In genomic region chr6:17599885-17600526, GRCh38 we compare ENCODE assay signal across 8 cellular contexts. TPM values are rescaled to one million over a fixed set of nuclear protein-coding genes. Genes with fewer than 3 reads are reported as not detected.
DNase-seq lines count a peak whose midpoint lies in the region; ATAC-seq and TF ChIP-seq lines count a peak whose summit lies in the region.

A gene with protein sequence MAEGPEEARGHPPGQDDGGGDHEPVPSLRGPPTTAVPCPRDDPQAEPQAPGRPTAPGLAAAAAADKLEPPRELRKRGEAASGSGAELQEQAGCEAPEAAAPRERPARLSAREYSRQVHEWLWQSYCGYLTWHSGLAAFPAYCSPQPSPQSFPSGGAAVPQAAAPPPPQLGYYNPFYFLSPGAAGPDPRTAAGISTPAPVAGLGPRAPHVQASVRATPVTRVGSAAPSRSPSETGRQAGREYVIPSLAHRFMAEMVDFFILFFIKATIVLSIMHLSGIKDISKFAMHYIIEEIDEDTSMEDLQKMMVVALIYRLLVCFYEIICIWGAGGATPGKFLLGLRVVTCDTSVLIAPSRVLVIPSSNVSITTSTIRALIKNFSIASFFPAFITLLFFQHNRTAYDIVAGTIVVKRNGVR (plus strand): TSS chr6:17600302. CDS start chr6:17600410, 108 bp downstream.

- ATAC-seq in GM21619 (IDR thresholded peaks at IDR 0.05; ENCODE audit: unreplicated experiment) (peak; percentile 77), esophagus mucosa (peak; percentile 98)

- TF ChIP-seq RAD21 in Ishikawa (IDR thresholded peaks at IDR 0.05; ENCODE audit: low read depth), result no peak

- H3K9ac ChIP-seq in muscle layer of colon (ENCODE audit: low read length), result peak within 1 kb of the TSS; percentile 91

- H3K27me3 ChIP-seq in muscle layer of colon (ENCODE audit: control insufficient read depth in 1 of 2, insufficient read depth in 2 of 2, low read length in 2 of 2), result no peaks in the 10 kb centered on the region

- peak; percentile 73 for DNase-seq in DMS79 treated with DMSO at 0.1 percent for 48 hours (lab: John Stamatoyannopoulos, UW)
- peak; percentile 72 for DNase-seq in OCI-M2 (lab: John Stamatoyannopoulos, UW; ENCODE audit: unreplicated experiment)
- peak; percentile 96 to 97 for DNase-seq in activated T-cell treated with anti-CD3 and anti-CD28 coated beads, Interleukin-2, amount 50 U/mL, for 48 hours
- DNase-seq in stimulated activated CD8-positive, alpha-beta memory T cell treated with anti-CD3 and anti-CD28 coated beads, Interleukin-7, amount 100 ng/mL, for 24 hours (ENCODE audit: low read depth), result peak; percentile 95

- H3K36me3 ChIP-seq in muscle layer of colon (ENCODE audit: insufficient read depth, low read length), result peaks cover 12% of the 10 kb centered on the region

- TF ChIP-seq EP300 in Ishikawa (IDR thresholded peaks at IDR 0.05; ENCODE audit: borderline replicate concordance), result no peak

- no peaks in the 10 kb centered on the region for H3K9me3 ChIP-seq in muscle layer of colon (ENCODE audit: low read length)

- peak within 1 kb of the TSS; percentile 93 for H3K27ac ChIP-seq in muscle layer of colon (ENCODE audit: low read depth, low read length)

- peak within 1 kb of the TSS; percentile 74 to 99 for H3K4me3 ChIP-seq in muscle layer of colon (ENCODE audit: low read depth in 1 of 2, low read length in 2 of 2)

- H3K4me1 ChIP-seq in muscle layer of colon (ENCODE audit: insufficient read depth, low read length), result peaks cover 16% of the 10 kb centered on the region

TF ChIP-seq in Ishikawa, 13 proteins besides CTCF, POLR2A, EP300 and RAD21:
- TF ChIP-seq MAX (IDR thresholded peaks at IDR 0.05), result peak; percentile 55
- peak; percentile 83 for TF ChIP-seq TAF1 (IDR thresholded peaks at IDR 0.05; ENCODE audit: low read depth)
- peak; percentile 57; the same call in 1 of the 2 replicates for TF ChIP-seq YY1 (IDR thresholded peaks at IDR 0.05; ENCODE audit: low read depth)
- TF ChIP-seq, protein P1, sequence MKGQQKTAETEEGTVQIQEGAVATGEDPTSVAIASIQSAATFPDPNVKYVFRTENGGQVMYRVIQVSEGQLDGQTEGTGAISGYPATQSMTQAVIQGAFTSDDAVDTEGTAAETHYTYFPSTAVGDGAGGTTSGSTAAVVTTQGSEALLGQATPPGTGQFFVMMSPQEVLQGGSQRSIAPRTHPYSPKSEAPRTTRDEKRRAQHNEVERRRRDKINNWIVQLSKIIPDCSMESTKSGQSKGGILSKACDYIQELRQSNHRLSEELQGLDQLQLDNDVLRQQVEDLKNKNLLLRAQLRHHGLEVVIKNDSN (IDR thresholded peaks at IDR 0.05), result no peak
- peak; percentile 50; the same call in 1 of the 2 replicates for TF ChIP-seq TCF12 (IDR thresholded peaks at IDR 0.05; ENCODE audit: low read depth)
- TF ChIP-seq CREB1 (IDR thresholded peaks at IDR 0.05; ENCODE audit: low read depth), result peak; percentile 71
- TF ChIP-seq, protein P2, sequence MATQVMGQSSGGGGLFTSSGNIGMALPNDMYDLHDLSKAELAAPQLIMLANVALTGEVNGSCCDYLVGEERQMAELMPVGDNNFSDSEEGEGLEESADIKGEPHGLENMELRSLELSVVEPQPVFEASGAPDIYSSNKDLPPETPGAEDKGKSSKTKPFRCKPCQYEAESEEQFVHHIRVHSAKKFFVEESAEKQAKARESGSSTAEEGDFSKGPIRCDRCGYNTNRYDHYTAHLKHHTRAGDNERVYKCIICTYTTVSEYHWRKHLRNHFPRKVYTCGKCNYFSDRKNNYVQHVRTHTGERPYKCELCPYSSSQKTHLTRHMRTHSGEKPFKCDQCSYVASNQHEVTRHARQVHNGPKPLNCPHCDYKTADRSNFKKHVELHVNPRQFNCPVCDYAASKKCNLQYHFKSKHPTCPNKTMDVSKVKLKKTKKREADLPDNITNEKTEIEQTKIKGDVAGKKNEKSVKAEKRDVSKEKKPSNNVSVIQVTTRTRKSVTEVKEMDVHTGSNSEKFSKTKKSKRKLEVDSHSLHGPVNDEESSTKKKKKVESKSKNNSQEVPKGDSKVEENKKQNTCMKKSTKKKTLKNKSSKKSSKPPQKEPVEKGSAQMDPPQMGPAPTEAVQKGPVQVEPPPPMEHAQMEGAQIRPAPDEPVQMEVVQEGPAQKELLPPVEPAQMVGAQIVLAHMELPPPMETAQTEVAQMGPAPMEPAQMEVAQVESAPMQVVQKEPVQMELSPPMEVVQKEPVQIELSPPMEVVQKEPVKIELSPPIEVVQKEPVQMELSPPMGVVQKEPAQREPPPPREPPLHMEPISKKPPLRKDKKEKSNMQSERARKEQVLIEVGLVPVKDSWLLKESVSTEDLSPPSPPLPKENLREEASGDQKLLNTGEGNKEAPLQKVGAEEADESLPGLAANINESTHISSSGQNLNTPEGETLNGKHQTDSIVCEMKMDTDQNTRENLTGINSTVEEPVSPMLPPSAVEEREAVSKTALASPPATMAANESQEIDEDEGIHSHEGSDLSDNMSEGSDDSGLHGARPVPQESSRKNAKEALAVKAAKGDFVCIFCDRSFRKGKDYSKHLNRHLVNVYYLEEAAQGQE (IDR thresholded peaks at IDR 0.05; ENCODE audit: low read depth), result no peak
- no peak for TF ChIP-seq TEAD4 (IDR thresholded peaks at IDR 0.05)
- TF ChIP-seq CEBPB (IDR thresholded peaks at IDR 0.05), result no peak
- TF ChIP-seq ZBTB7A (IDR thresholded peaks at IDR 0.05; ENCODE audit: low read depth), result no peak
- TF ChIP-seq FOXM1 (IDR thresholded peaks at IDR 0.05; ENCODE audit: borderline replicate concordance, low read depth), result 0 out of 2 replicates have a peak, but pooled peaks have one; percentile 7
- TF ChIP-seq EGR1 (IDR thresholded peaks at IDR 0.05), result no peak
- no peak; the same call in 1 of the 2 replicates for TF ChIP-seq NFIC (IDR thresholded peaks at IDR 0.05)

RNA-seq across cellular contexts. Expression of the gene that starts here (rescaled TPM):
- 7.6 TPM for total RNA-seq in esophagus mucosa

Comparison
In these comparisons a context has a peak if more than half of its experiments do, and no peak if none do; other contexts are left out.
1. Peak in every context shown above with its lines: DNase-seq, ATAC-seq, H3K4me3 ChIP-seq and H3K27ac ChIP-seq.